Comparison of ENCODE assay signal across 1 cellular context in the genomic region with DNA sequence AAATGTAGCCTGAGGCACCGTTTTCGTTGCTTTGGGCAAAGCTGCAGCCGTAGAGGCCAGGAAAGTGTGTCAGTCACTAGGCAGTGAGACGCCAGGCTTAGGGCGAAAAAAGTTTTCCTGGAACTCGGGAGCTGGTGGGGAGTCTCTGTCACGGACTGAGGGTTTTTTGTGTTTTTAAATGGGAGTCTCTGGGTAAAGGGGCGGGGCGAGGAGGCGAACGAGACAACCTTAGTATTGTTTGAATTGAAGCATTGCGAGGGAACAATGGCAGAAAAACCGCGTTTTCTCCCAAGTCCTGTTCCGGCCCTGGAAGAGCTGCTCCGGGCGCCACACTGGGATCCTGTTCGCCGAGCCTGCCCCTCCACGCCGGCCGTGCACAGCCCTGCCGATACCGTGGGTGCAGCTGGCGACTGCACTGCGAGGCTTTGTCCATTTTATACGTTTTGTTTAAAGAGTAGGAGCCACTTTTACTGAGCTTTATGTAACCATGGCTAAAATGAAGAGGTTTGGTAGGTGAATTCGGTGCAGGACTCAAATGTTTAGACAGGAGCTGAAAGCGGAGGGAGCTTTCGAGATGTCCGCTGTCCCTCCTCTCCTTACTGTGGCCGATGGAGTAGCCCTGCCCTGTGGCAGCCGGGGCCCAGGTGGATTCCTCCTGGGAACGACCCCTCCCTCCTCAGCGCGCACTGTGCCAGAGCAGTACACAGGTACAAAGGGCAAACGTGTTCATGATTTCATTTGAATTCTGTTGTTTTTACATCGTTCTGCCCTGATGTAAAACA.
TF ChIP-seq lines count a peak whose summit lies in the region.

No MANE protein-coding gene starts in this region.

TF ChIP-seq in liver, 16 proteins besides CTCF, POLR2A, EP300 and RAD21:
- TF ChIP-seq, protein P1, sequence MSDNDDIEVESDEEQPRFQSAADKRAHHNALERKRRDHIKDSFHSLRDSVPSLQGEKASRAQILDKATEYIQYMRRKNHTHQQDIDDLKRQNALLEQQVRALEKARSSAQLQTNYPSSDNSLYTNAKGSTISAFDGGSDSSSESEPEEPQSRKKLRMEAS (IDR thresholded peaks at IDR 0.05): no peak
- TF ChIP-seq HNF4A (conservative IDR thresholded peaks at IDR 0.05): peak; percentile 20 to 30
- no peak for TF ChIP-seq TAF1 (conservative IDR thresholded peaks at IDR 0.05)
- TF ChIP-seq FOXA2 (IDR thresholded peaks at IDR 0.05): no peak
- TF ChIP-seq NR2F2 (IDR thresholded peaks at IDR 0.05): no peak
